Comparison of ENCODE assay signal across 28 cellular contexts in genomic region chr15:81908111-81908510, GRCh38.
"Had no signal": no experiment of that assay in that cellular context is flagged by ENCODE, and none has a peak within 500 bp of the region (broad histone marks: within the 10 kb centered on the region; RNA-seq: fewer than 3 reads in every experiment).

No MANE protein-coding gene starts in this region.

- H3K27ac ChIP-seq: brain microvascular endothelial cell, esophagus squamous epithelium had no signal

- DNase-seq: activated CD4-positive, alpha-beta T cell treated with anti-CD3 and anti-CD28 coated beads for 1 hour; activated CD4-positive, alpha-beta T cell treated with anti-CD3 and anti-CD28 coated beads for 4 hours; activated CD4-positive, alpha-beta T cell treated with anti-CD3 and anti-CD28 coated beads, Interleukin-2, amount 10 ng/mL, durations not matched to agents 7 days and 5 days; activated CD4-positive, alpha-beta T cell treated with anti-CD3 and anti-CD28 coated beads, Interleukin-2, amount 50 U/mL, for 48 hours; activated CD8-positive, alpha-beta memory T cell treated with anti-CD3 and anti-CD28 coated beads for 24 hours; activated CD8-positive, alpha-beta T cell treated with anti-CD3 and anti-CD28 coated beads for 36 hours; activated effector memory CD4-positive, alpha-beta T cell treated with Interleukin-2 at 50 U/mL for 16 hours; activated gamma-delta T cell treated with Interleukin-2 at 50 U/mL for 16 hours; activated naive CD4-positive, alpha-beta T cell treated with anti-CD3 and anti-CD28 coated beads, Interleukin-2, amount 50 U/mL, for 16 hours; activated naive CD4-positive, alpha-beta T cell treated with Interleukin-2 at 50 U/mL for 16 hours; activated T-cell treated with anti-CD3 and anti-CD28 coated beads, Interleukin-2, amount 50 U/mL, for 4 hours; amniotic stem cell; anterior cingulate cortex; brain microvascular endothelial cell; cortex of kidney; dermis blood vessel endothelial cell; effector CD4-positive, alpha-beta T cell; effector memory CD8-positive, alpha-beta T cell; erythroblast; esophagus squamous epithelium; head of caudate nucleus; T-helper 1 cell; T-helper 17 cell; T1000 had no signal

- H3K27ac Mint-ChIP-seq: activated CD4-positive, alpha-beta T cell treated with anti-CD3 and anti-CD28 coated beads, Interleukin-2, amount 10 ng/mL, durations not matched to agents 7 days and 5 days; activated CD8-positive, alpha-beta T cell treated with anti-CD3 and anti-CD28 coated beads for 36 hours; activated naive CD8-positive, alpha-beta T cell; activated T-helper 17 cell treated with anti-CD3 and anti-CD28 coated beads, Interleukin-2, amount 50 U/mL, for 72 hours; effector memory CD8-positive, alpha-beta T cell; T-helper 17 cell; T-helper 2 cell treated with Interferon-gamma antibody and Interleukin-4, amounts not matched to agents 5 μg/mL and 100 μg/mL, for 36 hours had no signal

- H3K4me3 Mint-ChIP-seq: activated CD4-positive, alpha-beta T cell treated with anti-CD3 and anti-CD28 coated beads, Interleukin-2, amount 10 ng/mL, durations not matched to agents 7 days and 5 days; activated CD8-positive, alpha-beta T cell treated with anti-CD3 and anti-CD28 coated beads for 36 hours; activated naive CD8-positive, alpha-beta T cell; activated T-cell treated with anti-CD3 and anti-CD28 coated beads, Interleukin-2, amount 50 U/mL, for 4 hours; activated T-helper 17 cell treated with anti-CD3 and anti-CD28 coated beads, Interleukin-2, amount 50 U/mL, for 72 hours; central memory CD8-positive, alpha-beta T cell; effector memory CD8-positive, alpha-beta T cell; T-helper 17 cell; T-helper 2 cell treated with Interferon-gamma antibody and Interleukin-4, amounts not matched to agents 5 μg/mL and 100 μg/mL, for 36 hours had no signal

- H3K4me1 Mint-ChIP-seq: activated CD4-positive, alpha-beta T cell treated with anti-CD3 and anti-CD28 coated beads, Interleukin-2, amount 10 ng/mL, durations not matched to agents 7 days and 5 days; activated T-helper 17 cell treated with anti-CD3 and anti-CD28 coated beads, Interleukin-2, amount 50 U/mL, for 72 hours; central memory CD8-positive, alpha-beta T cell; T-helper 17 cell had no signal

- ATAC-seq: activated CD8-positive, alpha-beta T cell treated with anti-CD3 and anti-CD28 coated beads for 36 hours; activated T-cell treated with anti-CD3 and anti-CD28 coated beads, Interleukin-2, amount 50 U/mL, for 4 hours; activated T-helper 17 cell treated with anti-CD3 and anti-CD28 coated beads, Interleukin-2, amount 50 U/mL, for 72 hours; effector memory CD8-positive, alpha-beta T cell; T-helper 17 cell had no signal

- H3K9me3 ChIP-seq: esophagus squamous epithelium had no signal

- H3K4me3 ChIP-seq: esophagus squamous epithelium had no signal

- H3K9me3 Mint-ChIP-seq: activated CD4-positive, alpha-beta T cell treated with anti-CD3 and anti-CD28 coated beads, Interleukin-2, amount 10 ng/mL, durations not matched to agents 7 days and 5 days; activated CD8-positive, alpha-beta T cell treated with anti-CD3 and anti-CD28 coated beads for 36 hours; activated T-cell treated with anti-CD3 and anti-CD28 coated beads, Interleukin-2, amount 50 U/mL, for 4 hours; activated T-helper 17 cell treated with anti-CD3 and anti-CD28 coated beads, Interleukin-2, amount 50 U/mL, for 72 hours; central memory CD8-positive, alpha-beta T cell; effector memory CD8-positive, alpha-beta T cell; T-helper 2 cell treated with Interferon-gamma antibody and Interleukin-4, amounts not matched to agents 5 μg/mL and 100 μg/mL, for 36 hours had no signal

- H3K27me3 ChIP-seq: brain microvascular endothelial cell, esophagus squamous epithelium had no signal

- H3K27me3 Mint-ChIP-seq: activated CD4-positive, alpha-beta T cell treated with anti-CD3 and anti-CD28 coated beads, Interleukin-2, amount 10 ng/mL, durations not matched to agents 7 days and 5 days; activated CD8-positive, alpha-beta T cell treated with anti-CD3 and anti-CD28 coated beads for 36 hours; central memory CD8-positive, alpha-beta T cell had no signal

- H3K36me3 ChIP-seq: brain microvascular endothelial cell, esophagus squamous epithelium had no signal

- H3K36me3 Mint-ChIP-seq: activated naive CD8-positive, alpha-beta T cell had no signal
